10 cellular contexts compared by ENCODE assay signal in the genomic region with DNA sequence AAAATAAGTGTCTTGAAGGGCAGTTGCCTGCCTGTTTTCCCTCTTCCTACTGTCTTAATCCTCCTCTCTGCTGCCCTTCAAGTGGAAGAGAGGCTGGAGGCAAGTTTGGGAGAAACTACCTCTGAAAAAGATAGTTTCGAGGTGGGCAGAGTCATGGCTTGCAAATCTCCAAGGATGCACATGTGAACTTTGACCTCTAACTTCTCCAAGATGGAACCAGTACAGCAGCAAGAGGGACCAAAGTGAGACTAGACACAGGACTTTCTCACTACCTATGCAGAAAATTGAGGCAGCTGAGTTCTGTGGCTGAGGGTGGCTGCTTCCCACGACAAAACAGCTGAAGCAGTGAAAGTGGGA. TPM values are rescaled to one million over a fixed set of nuclear protein-coding genes. Genes with fewer than 3 reads are reported as not detected.
DNase-seq lines count a peak whose midpoint lies in the region; ATAC-seq and TF ChIP-seq lines count a peak whose summit lies in the region.
"Had no signal": no experiment of that assay in that cellular context is flagged by ENCODE, and none has a peak within 500 bp of the region (broad histone marks: within the 10 kb centered on the region; RNA-seq: fewer than 3 reads in every experiment).

No MANE protein-coding gene starts in this region.

- WGBS in testis, 2 donors: 80 to 92% methylated on average over 2 of the region's 2 CpGs

- CTCF ChIA-PET in Panc1 (lab: Charles Lee): no interaction called here

- in situ Hi-C loops in Panc1 (cut with HindIII; ENCODE audit: low pct_unique_long_range_greater_than_20kb, low sequenced_read_pairs): no loop called here

- no peaks in the 10 kb centered on the region for H3K79me2 ChIP-seq in DOHH2 (ENCODE audit: control insufficient read depth, low read length)

- H4K20me1 ChIP-seq in DOHH2 (ENCODE audit: control insufficient read depth, insufficient read depth, low read depth, low read length): no peaks in the 10 kb centered on the region

- H3K4me1 ChIP-seq in DOHH2 (ENCODE audit: control insufficient read depth, low read length) (peaks cover 62% of the 10 kb centered on the region), Panc1 (ENCODE audit: control insufficient read depth, insufficient read depth, low read length) (peaks cover 12% of the 10 kb centered on the region), iPS-15b (ENCODE audit: control insufficient read depth, insufficient read depth, low read length) (peaks cover 7% of the 10 kb centered on the region), testis (peaks cover 13% of the 10 kb centered on the region)

- H3K36me3 ChIP-seq in DOHH2 (ENCODE audit: control insufficient read depth, low read length) (no peaks in the 10 kb centered on the region), Panc1 (ENCODE audit: control insufficient read depth, insufficient read depth, low read length) (no peaks in the 10 kb centered on the region), iPS-15b (ENCODE audit: control insufficient read depth, insufficient read depth, low read length) (no peaks in the 10 kb centered on the region), testis (ENCODE audit: low read depth, missing control alignments) (no peaks in the 10 kb centered on the region)

- H3K4me3 ChIP-seq in DOHH2 (ENCODE audit: low read length): peak overlapping the region; percentile 70
- no peak overlapping the region for H3K4me3 ChIP-seq in Panc1 (ENCODE audit: low read depth in 2 of 2, low read length in 2 of 2)
- H3K4me3 ChIP-seq in iPS-15b (ENCODE audit: low read depth, low read length): peak overlapping the region; percentile 64
- H3K4me3 ChIP-seq in testis: no peak overlapping the region
- H3K4me3 ChIP-seq: mucosa of descending colon, PC-9 had no signal

- H3K4me2 ChIP-seq in DOHH2 (ENCODE audit: low read length): peak overlapping the region; percentile 75
- H3K4me2 ChIP-seq: PC-9 had no signal

- H3K9me2 ChIP-seq in DOHH2 (replicated peaks; ENCODE audit: control insufficient read depth, low read length): no peaks in the 10 kb centered on the region

- POLR2A ChIA-PET in Panc1 (lab: Charles Lee): interaction anchor here (0.6 kb wide), 1 partner anchor 143 kb away, joined by 4 read pairs; no protein-coding TSS in a partner anchor

- H3F3A ChIP-seq in DOHH2 (ENCODE audit: control insufficient read depth, insufficient read depth): peaks cover 8% of the 10 kb centered on the region; the same call in 1 of the 2 replicates

- ATAC-seq in Panc1: no peak

- H3K27ac ChIP-seq in DOHH2 (ENCODE audit: low read depth, low read length): no peak overlapping the region
- peak overlapping the region; percentile 51; the same call in 1 of the 2 replicates for H3K27ac ChIP-seq in Panc1 (ENCODE audit: low read length)
- H3K27ac ChIP-seq in testis: no peak overlapping the region
- H3K27ac ChIP-seq: PC-9 had no signal

- DNase-seq in Panc1 (ENCODE audit: low read depth, low spot score) (no peak), medulla oblongata (ENCODE audit: extremely low spot score) (no peak), EL (no peak), testis (no peak)
- DNase-seq: PC-9 had no signal

- H3K9me3 ChIP-seq in DOHH2 (ENCODE audit: control insufficient read depth, insufficient read depth, low read length) (no peaks in the 10 kb centered on the region), Panc1 (ENCODE audit: control insufficient read depth, insufficient read depth, low read depth, low read length) (no peaks in the 10 kb centered on the region), iPS-15b (ENCODE audit: control insufficient read depth, insufficient read depth, low read length) (no peaks in the 10 kb centered on the region), testis (no peaks in the 10 kb centered on the region)
- H3K9me3 ChIP-seq: mucosa of descending colon had no signal

- no TSS peak for BruUV-seq in Panc1 (replicated peaks; lab: Mats Ljungman, UMichigan)

- TF ChIP-seq CTCF in DOHH2 (IDR thresholded peaks at IDR 0.05; ENCODE audit: low read depth, low read length, poor library complexity, severe bottlenecking): no peak
- no peak for TF ChIP-seq CTCF in Panc1 (IDR thresholded peaks at IDR 0.05)
- TF ChIP-seq CTCF in testis (IDR thresholded peaks at IDR 0.05): no peak

- no peak for TF ChIP-seq POLR2A in testis (IDR thresholded peaks at IDR 0.05)

- intact Hi-C loops in Panc1 (cut with micrococcal nuclease; ENCODE audit: unreplicated experiment) (no loop called here), testis (cut with DNase I; ENCODE audit: low total_unique reads) (no loop called here)

- H3K9ac ChIP-seq in iPS-15b (ENCODE audit: low read depth, low read length): no peak overlapping the region

- H3K27me3 ChIP-seq in DOHH2 (ENCODE audit: control insufficient read depth, low read length) (peaks cover 19% of the 10 kb centered on the region), Panc1 (ENCODE audit: control insufficient read depth, insufficient read depth, low read length) (no peaks in the 10 kb centered on the region), iPS-15b (ENCODE audit: control insufficient read depth, insufficient read depth, low read length) (peaks cover 46% of the 10 kb centered on the region), testis (no peaks in the 10 kb centered on the region)

RNA-seq across cellular contexts. Expression of a gene that starts 0.9 kb away (rescaled TPM):
- 1.5 TPM for total RNA-seq in Panc1 (2021; ENCODE audit: unreplicated experiment)
- polyA plus RNA-seq in Panc1 (2012; ENCODE audit: insufficient read length): 1.6 TPM
- under 1 TPM; 0.24 to 0.56 TPM for total RNA-seq in testis
- polyA plus RNA-seq in testis (ENCODE audit: insufficient read depth, low read depth, low replicate concordance): 0.42 TPM
- total RNA-seq: PC-9 had no signal

RNA-seq across cellular contexts. Expression of a gene that starts 3.4 kb away (rescaled TPM):
- total RNA-seq in Panc1 (2021; ENCODE audit: unreplicated experiment) (not detected), testis (not detected)
- not detected for polyA plus RNA-seq in Panc1 (2012; ENCODE audit: insufficient read length)
- not detected for polyA plus RNA-seq in testis (ENCODE audit: insufficient read depth, low read depth, low replicate concordance)
- total RNA-seq: glomerular endothelial cell, mucosa of descending colon, PC-9, posterior vena cava had no signal

RNA-seq across cellular contexts. Expression of a gene that starts 12.5 kb away (rescaled TPM):
- total RNA-seq in Panc1 (2021; ENCODE audit: unreplicated experiment) (21.8 TPM), testis (10 to 100 TPM; 28.3 to 36.6 TPM)
- 30.0 TPM for polyA plus RNA-seq in Panc1 (2012; ENCODE audit: insufficient read length)
- polyA plus RNA-seq in testis (ENCODE audit: insufficient read depth, low read depth, low replicate concordance): 16.9 TPM

RNA-seq across cellular contexts. Expression of a gene that starts 27.0 kb away (rescaled TPM):
- total RNA-seq in Panc1 (2021; ENCODE audit: unreplicated experiment) (141 TPM), testis (100 to 1,000 TPM in 1 of 2 donors, 10 to 100 TPM in 1; 96.0 to 152 TPM)
- polyA plus RNA-seq in Panc1 (2012; ENCODE audit: insufficient read length): 195 TPM
- 139 TPM for polyA plus RNA-seq in testis (ENCODE audit: insufficient read depth, low read depth, low replicate concordance)

RNA-seq across cellular contexts. Expression of a gene that starts 59.2 kb away (rescaled TPM):
- total RNA-seq in Panc1 (2021; ENCODE audit: unreplicated experiment) (not detected), testis (1 to 10 TPM; 6.9 to 9.8 TPM)
- not detected for polyA plus RNA-seq in Panc1 (2012; ENCODE audit: insufficient read length)
- polyA plus RNA-seq in testis (ENCODE audit: insufficient read depth, low read depth, low replicate concordance): 12.9 TPM
- total RNA-seq: glomerular endothelial cell, PC-9, posterior vena cava had no signal

Comparison
In these comparisons a context has a peak if more than half of its experiments do, and no peak if none do; other contexts are left out.
1. H3K4me3 ChIP-seq: peak in DOHH2 (single experiment) and iPS-15b (single experiment); none in Panc1 (0 of 2) and testis (0 of 2).